Comparison of ENCODE assay signal across 21 cellular contexts in the genomic region with DNA sequence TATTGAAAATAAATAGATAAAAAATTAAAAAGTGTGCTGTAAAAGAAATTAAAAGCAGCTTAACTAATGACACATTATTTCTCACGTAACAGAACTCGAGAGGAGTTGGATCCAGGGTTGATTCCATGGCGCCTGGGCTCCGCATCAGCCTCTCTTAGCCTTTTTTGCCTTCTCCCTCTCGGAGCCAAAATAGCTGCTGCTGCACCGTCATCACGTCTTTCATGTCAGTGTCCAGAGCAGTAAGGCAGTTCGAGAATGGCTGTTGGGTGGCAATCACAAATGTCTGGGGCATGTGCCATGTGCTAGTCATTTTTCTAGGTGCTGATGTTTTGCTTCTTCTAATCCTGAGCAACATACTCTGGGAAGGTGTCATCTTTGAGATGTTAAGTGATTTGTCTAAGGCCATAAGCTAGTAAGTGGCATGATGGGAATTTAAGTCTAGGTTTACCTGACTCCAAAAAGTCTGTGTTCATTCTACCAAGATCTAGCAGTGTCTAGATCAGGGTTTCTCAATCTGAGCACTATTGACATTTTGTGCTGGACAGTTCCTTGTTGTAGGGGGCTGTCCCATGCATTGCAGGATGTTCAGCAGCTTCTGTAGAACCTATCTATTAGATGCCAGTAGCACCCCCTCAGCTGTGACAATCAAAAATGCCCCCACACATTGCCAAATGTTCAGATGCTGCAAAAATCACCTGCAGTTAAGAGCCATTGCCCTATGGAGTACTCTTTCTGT.
"Had no signal": no experiment of that assay in that cellular context is flagged by ENCODE, and none has a peak within 500 bp of the region (broad histone marks: within the 10 kb centered on the region; RNA-seq: fewer than 3 reads in every experiment).

No MANE protein-coding gene starts in this region.

- H3K27me3 ChIP-seq: esophagus squamous epithelium, neural progenitor cell, spleen, testis, tibial artery had no signal

- H3K9me3 ChIP-seq: esophagus squamous epithelium, testis, tibial artery had no signal

- H3K9ac ChIP-seq: neural progenitor cell, parathyroid adenoma had no signal

- ATAC-seq: effector memory CD8-positive, alpha-beta T cell; naive thymus-derived CD4-positive, alpha-beta T cell; stimulated activated memory B cell treated with anti-CD40 and anti-IgM and Interleukin-4, amounts not matched to agents 10 μg/mL and 1 μg/mL and 100 μg/mL, for 72 hours; stimulated activated naive CD8-positive, alpha-beta T cell treated with anti-CD3 and anti-CD28 coated beads, Interleukin-15, Interleukin-2, amounts not matched to agents 100 U/mL and 50 U/mL, for 24 hours had no signal

- DNase-seq: cortex of kidney; effector memory CD8-positive, alpha-beta T cell; erythroblast; esophagus squamous epithelium; foreskin melanocyte; immature natural killer cell; mesenchymal stem cell; midbrain; naive thymus-derived CD4-positive, alpha-beta T cell; spleen; stimulated activated CD4-positive, alpha-beta T cell treated with anti-CD3 and anti-CD28 coated beads, Interleukin-4, amount 100 ng/mL, for 4 hours; stimulated activated naive CD8-positive, alpha-beta T cell treated with anti-CD3 and anti-CD28 coated beads, Interleukin-15, Interleukin-2, amounts not matched to agents 100 U/mL and 50 U/mL, for 24 hours; substantia nigra; testis; tibial artery had no signal

- H2AFZ ChIP-seq: neural progenitor cell, parathyroid adenoma had no signal

- H3K4me1 ChIP-seq: esophagus squamous epithelium, neural progenitor cell, parathyroid adenoma, spleen, testis had no signal

- H3K36me3 ChIP-seq: esophagus squamous epithelium, neural progenitor cell, spleen, tibial artery had no signal

- H3K27ac ChIP-seq: esophagus squamous epithelium, neural progenitor cell, parathyroid adenoma, skin epidermis, spleen, testis, tibial artery had no signal

- H3K4me3 ChIP-seq: esophagus squamous epithelium, neural progenitor cell, skin epidermis, spleen, testis, tibial artery had no signal

- H3K79me2 ChIP-seq: parathyroid adenoma had no signal

- H3K4me2 ChIP-seq: neural progenitor cell had no signal

- FAIRE-seq: endometrium, keratinocyte had no signal
